Comparison of ENCODE assay signal across 1 cellular context in genomic region chr11:3109921-3110706, GRCh38.
TF ChIP-seq lines count a peak whose summit lies in the region.

No MANE protein-coding gene starts in this region.

TF ChIP-seq in H1, 55 proteins besides CTCF, POLR2A, EP300 and RAD21 (continued from another document):
- no peak for TF ChIP-seq USF2 (IDR thresholded peaks at IDR 0.05; ENCODE audit: low read length)
- peak; percentile 45 for TF ChIP-seq CTBP2 (IDR thresholded peaks at IDR 0.05; ENCODE audit: borderline replicate concordance, insufficient read depth, insufficient read length, low read length)
- no peak for TF ChIP-seq KDM1A (IDR thresholded peaks at IDR 0.05; ENCODE audit: borderline replicate concordance, low read length)
- no peak for TF ChIP-seq YY1 (IDR thresholded peaks at IDR 0.05; ENCODE audit: low read depth, low read length)
- TF ChIP-seq, protein P1, sequence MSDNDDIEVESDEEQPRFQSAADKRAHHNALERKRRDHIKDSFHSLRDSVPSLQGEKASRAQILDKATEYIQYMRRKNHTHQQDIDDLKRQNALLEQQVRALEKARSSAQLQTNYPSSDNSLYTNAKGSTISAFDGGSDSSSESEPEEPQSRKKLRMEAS (IDR thresholded peaks at IDR 0.05): peak; percentile 74
- TF ChIP-seq ASH2L (IDR thresholded peaks at IDR 0.05; ENCODE audit: low read length): peak; percentile 30
- TF ChIP-seq NRF1 (IDR thresholded peaks at IDR 0.05; ENCODE audit: low read depth, low read length): no peak
- no peak for TF ChIP-seq KDM5A (IDR thresholded peaks at IDR 0.05; ENCODE audit: low read length)
- peak; percentile 66 for TF ChIP-seq CREB1 (IDR thresholded peaks at IDR 0.05)
- TF ChIP-seq MAFK (IDR thresholded peaks at IDR 0.05; ENCODE audit: low read depth, low read length): no peak
- no peak for TF ChIP-seq SIX5 (IDR thresholded peaks at IDR 0.05; ENCODE audit: low read depth, low read length)
